ENCODE assay signal across 25 cellular contexts in the genomic region with DNA sequence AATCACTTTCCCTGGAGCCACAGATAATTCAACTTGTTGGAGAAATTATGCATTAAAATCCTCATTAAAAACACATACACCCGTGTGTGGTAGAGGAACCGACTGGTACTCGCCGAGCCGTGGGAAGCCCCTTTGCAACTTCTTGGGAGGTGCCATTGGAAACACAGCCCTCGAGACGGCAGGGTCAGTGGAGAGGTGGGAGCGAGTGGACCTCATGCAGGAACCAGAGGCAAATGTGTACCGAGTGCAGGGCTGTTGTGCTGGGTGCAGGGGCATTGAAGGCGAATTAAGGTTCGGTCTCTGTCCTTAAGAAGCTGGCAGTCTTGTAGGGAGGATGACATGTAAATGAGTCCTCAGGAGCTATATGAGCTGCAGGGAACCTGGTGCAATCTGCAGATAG.
DNase-seq lines count a peak whose midpoint lies in the region; ATAC-seq, FAIRE-seq and TF ChIP-seq lines count a peak whose summit lies in the region.
"Had no signal": no experiment of that assay in that cellular context is flagged by ENCODE, and none has a peak within 500 bp of the region (broad histone marks: within the 10 kb centered on the region; RNA-seq: fewer than 3 reads in every experiment).

No MANE protein-coding gene starts in this region.

- H3K36me3 ChIP-seq in kidney (ENCODE audit: control insufficient read depth in 1 of 2, insufficient read depth in 2 of 2, low read length in 2 of 2): peaks cover 0 to 2% of the 10 kb centered on the region in 2 donors
- no peaks in the 10 kb centered on the region for H3K36me3 ChIP-seq in thyroid gland
- no peaks in the 10 kb centered on the region for H3K36me3 ChIP-seq in effector memory CD4-positive, alpha-beta T cell (ENCODE audit: control insufficient read depth, insufficient read depth, low read length)
- H3K36me3 ChIP-seq: BE2C had no signal

- H3K36me3 Mint-ChIP-seq in activated naive CD4-positive, alpha-beta T cell treated with anti-CD3 and anti-CD28 coated beads, Interleukin-2, amount 10 ng/mL, durations not matched to agents 7 days and 5 days: peaks cover 1% of the 10 kb centered on the region

- CTCF ChIA-PET in activated naive CD4-positive, alpha-beta T cell treated with anti-CD3 and anti-CD28 coated beads, Interleukin-2, amount 10 ng/mL, durations not matched to agents 7 days and 5 days (lab: Charles Lee): no interaction called here

- no peaks in the 10 kb centered on the region for H3K9me3 ChIP-seq in kidney (ENCODE audit: control insufficient read depth in 1 of 2, low read length in 2 of 2)
- H3K9me3 ChIP-seq in thyroid gland: no peaks in the 10 kb centered on the region
- H3K9me3 ChIP-seq in effector memory CD4-positive, alpha-beta T cell (ENCODE audit: control insufficient read depth, low read length): no peaks in the 10 kb centered on the region
- H3K9me3 ChIP-seq: BE2C; BLaER1 treated with 17β-estradiol and CSF1 and Interleukin-3, amounts not matched to agents 10 nM and 100 nM had no signal

- no peak overlapping the region for H3K4me3 ChIP-seq in kidney (ENCODE audit: low read length in 2 of 2)
- H3K4me3 ChIP-seq in thyroid gland (replicated peaks in 1 of 3): no peak overlapping the region
- no peak overlapping the region for H3K4me3 ChIP-seq in effector memory CD4-positive, alpha-beta T cell (ENCODE audit: insufficient read depth, low read depth, low read length, poor library complexity, severe bottlenecking)
- H3K4me3 ChIP-seq: BLaER1 treated with 17β-estradiol and CSF1 and Interleukin-3, amounts not matched to agents 10 nM and 100 nM; GM12878; GM23248 had no signal

- TF ChIP-seq POLR2A in thyroid gland (IDR thresholded peaks at IDR 0.05): no peak

- H3K4me1 ChIP-seq in kidney (ENCODE audit: control insufficient read depth in 1 of 2, insufficient read depth in 1 of 2, low read depth in 1 of 2, low read length in 2 of 2): peaks cover 14 to 26% of the 10 kb centered on the region in 2 donors
- peaks cover 8 to 17% of the 10 kb centered on the region in 2 donors for H3K4me1 ChIP-seq in thyroid gland
- H3K4me1 ChIP-seq in effector memory CD4-positive, alpha-beta T cell (ENCODE audit: control insufficient read depth, insufficient read depth, low read length, poor library complexity, severe bottlenecking): no peaks in the 10 kb centered on the region
- H3K4me1 ChIP-seq: BE2C had no signal

- WGBS in thyroid gland, 2 donors: 79 to 90% methylated on average over 11 of the region's 11 CpGs

- intact Hi-C loops in kidney (cut with DNase I) (no loop called here), thyroid gland (cut with DNase I) (no loop called here), sciatic nerve (cut with DNase I) (no loop called here)

- no peak overlapping the region for H3K4me3 Mint-ChIP-seq in activated naive CD4-positive, alpha-beta T cell treated with anti-CD3 and anti-CD28 coated beads, Interleukin-2, amount 10 ng/mL, durations not matched to agents 7 days and 5 days
- H3K4me3 Mint-ChIP-seq: CD14-positive monocyte; CD4-positive, alpha-beta T cell; CD8-positive, alpha-beta memory T cell had no signal

- H3K27me3 Mint-ChIP-seq in activated naive CD4-positive, alpha-beta T cell treated with anti-CD3 and anti-CD28 coated beads, Interleukin-2, amount 10 ng/mL, durations not matched to agents 7 days and 5 days: no peaks in the 10 kb centered on the region
- H3K27me3 Mint-ChIP-seq: CD4-positive, alpha-beta T cell; CD8-positive, alpha-beta memory T cell had no signal

- no peaks in the 10 kb centered on the region for H3K27me3 ChIP-seq in thyroid gland
- H3K27me3 ChIP-seq in effector memory CD4-positive, alpha-beta T cell (replicated peaks; ENCODE audit: control insufficient read depth, insufficient read depth, low read length, poor library complexity, severe bottlenecking): no peaks in the 10 kb centered on the region
- H3K27me3 ChIP-seq: BE2C; BLaER1 treated with 17β-estradiol and CSF1 and Interleukin-3, amounts not matched to agents 10 nM and 100 nM had no signal

- H3K4me1 Mint-ChIP-seq in activated naive CD4-positive, alpha-beta T cell treated with anti-CD3 and anti-CD28 coated beads, Interleukin-2, amount 10 ng/mL, durations not matched to agents 7 days and 5 days: peaks cover 15% of the 10 kb centered on the region
- H3K4me1 Mint-ChIP-seq: CD14-positive monocyte had no signal

- H3K9me3 Mint-ChIP-seq in activated naive CD4-positive, alpha-beta T cell treated with anti-CD3 and anti-CD28 coated beads, Interleukin-2, amount 10 ng/mL, durations not matched to agents 7 days and 5 days: no peaks in the 10 kb centered on the region
- H3K9me3 Mint-ChIP-seq: CD14-positive monocyte; CD4-positive, alpha-beta T cell had no signal

- H3K27ac ChIP-seq in kidney (ENCODE audit: low read depth in 2 of 2, low read length in 2 of 2) (peak overlapping the region; percentile 44 to 76), thyroid gland (peak overlapping the region in 2 of 3 donors; percentile 86 to 92)
- no peak overlapping the region for H3K27ac ChIP-seq in effector memory CD4-positive, alpha-beta T cell (ENCODE audit: insufficient read depth, low read length, poor library complexity, severe bottlenecking)
- H3K27ac ChIP-seq: 22Rv1; BLaER1 treated with 17β-estradiol and CSF1 and Interleukin-3, amounts not matched to agents 10 nM and 100 nM; GM23248 had no signal

- no peak for ATAC-seq in sciatic nerve
- ATAC-seq: GM12878 had no signal

- TF ChIP-seq CTCF in kidney (IDR thresholded peaks at IDR 0.05; ENCODE audit: borderline replicate concordance, extremely low read depth, insufficient read depth) (no peak), thyroid gland (IDR thresholded peaks at IDR 0.05) (no peak)

- H3K27ac Mint-ChIP-seq in activated naive CD4-positive, alpha-beta T cell treated with anti-CD3 and anti-CD28 coated beads, Interleukin-2, amount 10 ng/mL, durations not matched to agents 7 days and 5 days: peak overlapping the region; percentile 40
- H3K27ac Mint-ChIP-seq: CD4-positive, alpha-beta T cell had no signal

- FAIRE-seq in kidney (lab: Jason Lieb, UNC): no peak
- FAIRE-seq: A204.1, D721Med, GM12878, GM19239, H1 had no signal

- no peak for DNase-seq in activated naive CD4-positive, alpha-beta T cell treated with anti-CD3 and anti-CD28 coated beads, Interleukin-2, amount 10 ng/mL, durations not matched to agents 7 days and 5 days
- no peak for DNase-seq in activated naive CD4-positive, alpha-beta T cell treated with anti-CD3 and anti-CD28 coated beads, Interleukin-2, amount 50 U/mL, for 16 hours
- no peak for DNase-seq in kidney
- DNase-seq in thyroid gland: no peak
- no peak for DNase-seq in AG08395 (ENCODE audit: low spot score)
- DNase-seq in sciatic nerve (ENCODE audit: low spot score): no peak
- DNase-seq in effector memory CD4-positive, alpha-beta T cell: no peak
- DNase-seq: AML-193; BE2C; CD4-positive, alpha-beta T cell; CD8-positive, alpha-beta memory T cell; DMS 273 treated with DMSO at 0.1 percent for 48 hours; EL; GDM1; GM23248; H7; HCEC 1CT had no signal

- H3K9ac ChIP-seq in kidney (ENCODE audit: low read length in 2 of 2): no peak overlapping the region
- H3K9ac ChIP-seq: BLaER1 treated with 17β-estradiol and CSF1 and Interleukin-3, amounts not matched to agents 10 nM and 100 nM; GM23248 had no signal
